8 cellular contexts compared by ENCODE assay signal in genomic region chr17:4950757-4951204, GRCh38. TPM values are rescaled to one million over a fixed set of nuclear protein-coding genes. Genes with fewer than 3 reads are reported as not detected.
DNase-seq lines count a peak whose midpoint lies in the region; ATAC-seq, FAIRE-seq and TF ChIP-seq lines count a peak whose summit lies in the region.

ENO3 (plus strand) TSS chr17:4951119; CDS start chr17:4951830, 711 bp downstream.

- H3K27me3 Mint-ChIP-seq in CD8-positive, alpha-beta memory T cell: peaks cover 0 to 4% of the 10 kb centered on the region in 2 donors
- H3K27me3 Mint-ChIP-seq in type B pancreatic cell: no peaks in the 10 kb centered on the region

- TF ChIP-seq POLR2A in K562 (conservative IDR thresholded peaks at IDR 0.05): no peak
- peak in 1 of 2 experiments; percentile 75; a peak in 1 of 4 replicates for TF ChIP-seq POLR2A in HepG2 (IDR thresholded peaks at IDR 0.05; ENCODE audit: insufficient read depth in 1 of 2, low read depth in 2 of 2, low read length in 2 of 2)

- peak within 1 kb of the TSS; percentile 49 for H3K4me3 ChIP-seq in CD8-positive, alpha-beta memory T cell (ENCODE audit: low read length)
- H3K4me3 ChIP-seq in LNCaP clone FGC (ENCODE audit: low read depth, low read length) (peak within 1 kb of the TSS; percentile 99), K562 (peak within 1 kb of the TSS; percentile 97), HepG2 (replicated peaks in 1 of 3; ENCODE audit: insufficient read depth in 1 of 3, low read depth in 2 of 3, low read length in 3 of 3) (peak within 1 kb of the TSS; percentile 52 to 88 (median 86))

- intact Hi-C loops in K562 (cut with micrococcal nuclease): loop anchor here (1.0 kb wide), 1 partner anchor 17 kb away; the partner anchor contains the start of gene SPAG7
- intact Hi-C loops in HepG2 (cut with micrococcal nuclease; ENCODE audit: unreplicated experiment): loop anchor here (1.0 to 5.0 kb wide), 2 partner anchors 17 to 43 kb away; partner anchors contain the start of gene SPAG7

- H3K9me1 ChIP-seq in K562 (ENCODE audit: control insufficient read depth, insufficient read depth, low read length): no peaks in the 10 kb centered on the region

- no peak for DNase-seq in CD8-positive, alpha-beta memory T cell
- DNase-seq in LNCaP clone FGC (ENCODE audit: low read depth) (no peak), K562 (ENCODE audit: extremely low read depth in 1 of 4, low spot score in 3 of 4) (peak in 2 of 4 experiments; percentile 35 to 60), HepG2 (ENCODE audit: low spot score) (peak; percentile 73), type B pancreatic cell (ENCODE audit: extremely low spot score, unreplicated experiment) (no peak), kidney glomerular epithelial cell (lab: John Stamatoyannopoulos, UW) (no peak), occipital lobe (lab: John Stamatoyannopoulos, UW) (no peak)

- CTCF ChIA-PET in CD8-positive, alpha-beta memory T cell (lab: Charles Lee): interaction anchor here (0.8 to 4.8 kb wide), 6 partner anchors 11 to 111 kb away, joined by 3 to 30 read pairs (median 4); partner anchors contain the start of genes RNF167, SLC25A11 and SPAG7
- CTCF ChIA-PET in K562 (lab: Yijun Ruan, JAX; ENCODE audit: low intra/inter-chr PET ratio) (no interaction called here), HepG2 (lab: Yijun Ruan, JAX; ENCODE audit: low intra/inter-chr PET ratio, low total read pairs) (no interaction called here)

- TF ChIP-seq EP300 in K562 (IDR thresholded peaks at IDR 0.05; ENCODE audit: low read length) (no peak), HepG2 (IDR thresholded peaks at IDR 0.05; ENCODE audit: low read depth in 2 of 2, low read length in 2 of 2) (peak in 1 of 2 experiments; percentile 47; a peak in 1 of 4 replicates), HepG2 (CRISPR knock-in tag; IDR thresholded peaks at IDR 0.05; ENCODE audit: borderline replicate concordance) (no peak)

- peak within 1 kb of the TSS; percentile 79 to 97 (median 90) for H3K27ac Mint-ChIP-seq in CD8-positive, alpha-beta memory T cell
- H3K27ac Mint-ChIP-seq in type B pancreatic cell: peak within 1 kb of the TSS; percentile 72

- H3K27me3 ChIP-seq in CD8-positive, alpha-beta memory T cell (ENCODE audit: insufficient read depth, low read length, poor library complexity, severe bottlenecking): no peaks in the 10 kb centered on the region
- H3K27me3 ChIP-seq in K562 (ENCODE audit: control insufficient read depth in 2 of 2, insufficient read depth in 2 of 2, low read length in 2 of 2): no peaks in the 10 kb centered on the region
- no peaks in the 10 kb centered on the region; a peak in 1 of 5 replicates for H3K27me3 ChIP-seq in HepG2 (ENCODE audit: control insufficient read depth in 1 of 2, insufficient read depth in 2 of 2, low read length in 2 of 2)

- in situ Hi-C loops in K562 (cut with MboI) (no loop called here), HepG2 (cut with HindIII; ENCODE audit: extremely low pct_ligation_motif_present, low pct_unique_long_range_greater_than_20kb) (no loop called here)

- WGBS in K562 (ENCODE audit: insufficient coverage, low coverage, missing lambda C conversion rate): 3% methylated on average over 7 of the region's 7 CpGs
- WGBS in HepG2 (ENCODE audit: low lambda C conversion rate): 0% methylated on average over 7 of the region's 7 CpGs

- peaks cover 10% of the 10 kb centered on the region for H3K36me3 ChIP-seq in CD8-positive, alpha-beta memory T cell (ENCODE audit: insufficient read depth, low read length)
- H3K36me3 ChIP-seq in K562 (ENCODE audit: control insufficient read depth, insufficient read depth, low read length) (peaks cover 21% of the 10 kb centered on the region), HepG2 (replicated peaks in 1 of 2; ENCODE audit: control insufficient read depth in 1 of 2, insufficient read depth in 2 of 2, low read length in 2 of 2) (peaks cover 7 to 13% of the 10 kb centered on the region in 2 experiments; a peak in 4 of 5 replicates)

- H2AFZ ChIP-seq in K562 (ENCODE audit: low read depth, low read length) (peak within 1 kb of the TSS; percentile 51), HepG2 (ENCODE audit: low read length) (no peak within 1 kb of the TSS)

- H3K36me3 Mint-ChIP-seq in CD8-positive, alpha-beta memory T cell: peaks cover 0 to 19% (median 6%) of the 10 kb centered on the region in 3 donors
- H3K36me3 Mint-ChIP-seq in type B pancreatic cell: peaks cover 5% of the 10 kb centered on the region

- TF ChIP-seq CTCF in LNCaP clone FGC (IDR thresholded peaks at IDR 0.05; ENCODE audit: control insufficient read depth, extremely low read depth, insufficient read depth): no peak
- no peak for TF ChIP-seq CTCF in K562 (IDR thresholded peaks at IDR 0.05 in 2 of 3, conservative IDR thresholded peaks at IDR 0.05 in 1 of 3; ENCODE audit: insufficient read depth in 2 of 3, low read depth in 1 of 3, low read length in 3 of 3)
- no peak; the same call in 1 of the 2 replicates for TF ChIP-seq CTCF in HepG2 (CRISPR knock-in tag; IDR thresholded peaks at IDR 0.05)
- no peak for TF ChIP-seq CTCF in type B pancreatic cell (conservative IDR thresholded peaks at IDR 0.05)

- H3K4me3 Mint-ChIP-seq in CD8-positive, alpha-beta memory T cell: peak within 1 kb of the TSS; percentile 78 to 90 (median 82)
- H3K4me3 Mint-ChIP-seq in type B pancreatic cell: peak within 1 kb of the TSS; percentile 84

- H3K9ac ChIP-seq in K562 (ENCODE audit: insufficient read depth in 1 of 2, low read depth in 2 of 2, low read length in 2 of 2) (peak within 1 kb of the TSS; percentile 89 to 96), HepG2 (ENCODE audit: insufficient read depth, low read depth, low read length) (peak within 1 kb of the TSS; percentile 84)

- BruUV-seq in K562 (replicated peaks; lab: Mats Ljungman, UMichigan) (no TSS peak), HepG2 (replicated peaks; lab: Mats Ljungman, UMichigan) (no TSS peak)

- ATAC-seq in K562: no peak
- ATAC-seq in HepG2: peak; percentile 27
- no peak for ATAC-seq in HG03095 (IDR thresholded peaks at IDR 0.05; ENCODE audit: unreplicated experiment)

- H3K9me3 Mint-ChIP-seq in CD8-positive, alpha-beta memory T cell: no peaks in the 10 kb centered on the region
- H3K9me3 Mint-ChIP-seq in type B pancreatic cell: no peaks in the 10 kb centered on the region

- H3K9me3 ChIP-seq in CD8-positive, alpha-beta memory T cell (ENCODE audit: low read length): no peaks in the 10 kb centered on the region
- H3K9me3 ChIP-seq in K562 (replicated peaks; ENCODE audit: control insufficient read depth, insufficient read depth, low read depth, low read length) (no peaks in the 10 kb centered on the region), HepG2 (ENCODE audit: low read length) (no peaks in the 10 kb centered on the region)

- peak within 1 kb of the TSS; percentile 86 for H3K27ac ChIP-seq in CD8-positive, alpha-beta memory T cell (ENCODE audit: low read depth, low read length)
- H3K27ac ChIP-seq in K562 (ENCODE audit: extremely low read depth, low read depth, low read length) (peak within 1 kb of the TSS; percentile 98), HepG2 (ENCODE audit: extremely low read length, insufficient read depth, low read length) (peak within 1 kb of the TSS; percentile 99)

- peaks cover 19 to 30% (median 28%) of the 10 kb centered on the region in 3 donors for H3K4me1 Mint-ChIP-seq in CD8-positive, alpha-beta memory T cell
- H3K4me1 Mint-ChIP-seq in type B pancreatic cell (ENCODE audit: unreplicated experiment): peaks cover 27% of the 10 kb centered on the region

- POLR2A ChIA-PET in CD8-positive, alpha-beta memory T cell (lab: Charles Lee): interaction anchor here (0.5 to 11.7 kb wide), 6 partner anchors 9 to 21 kb away, joined by 3 to 187 read pairs (median 6); partner anchors contain the start of genes RNF167, SLC25A11 and SPAG7
- POLR2A ChIA-PET in K562 (lab: Yijun Ruan, JAX) (interaction anchor here (0.6 to 4.7 kb wide), 5 partner anchors 9 to 62 kb away, joined by 3 to 38 read pairs (median 7); partner anchors contain the start of genes CAMTA2, RNF167, SLC25A11 and SPAG7), HepG2 (lab: Yijun Ruan, JAX) (interaction anchor here (0.7 to 10.0 kb wide), 9 partner anchors 9 to 154 kb away, joined by 3 to 273 read pairs (median 5); partner anchors contain the start of genes PSMB6, RNF167, SLC25A11 and SPAG7)

- no peak for TF ChIP-seq RAD21 in K562 (CRISPR knock-in tag; conservative IDR thresholded peaks at IDR 0.05 in 1 of 2, IDR thresholded peaks at IDR 0.05 in 1 of 2)
- TF ChIP-seq RAD21 in HepG2 (CRISPR knock-in tag; IDR thresholded peaks at IDR 0.05): no peak

- peaks cover 18% of the 10 kb centered on the region for H3K4me1 ChIP-seq in CD8-positive, alpha-beta memory T cell (ENCODE audit: insufficient read depth, low read length)
- peaks cover 19 to 50% of the 10 kb centered on the region in 2 experiments for H3K4me1 ChIP-seq in K562 (replicated peaks in 1 of 2; ENCODE audit: control insufficient read depth in 2 of 2, insufficient read depth in 2 of 2, low read length in 2 of 2)
- H3K4me1 ChIP-seq in HepG2 (ENCODE audit: insufficient read depth, low read length): peaks cover 46% of the 10 kb centered on the region

- H3K79me2 ChIP-seq in K562 (ENCODE audit: control insufficient read depth, insufficient read depth, low read length): peaks cover 45% of the 10 kb centered on the region
- H3K79me2 ChIP-seq in HepG2 (ENCODE audit: insufficient read depth, low read length): peaks cover 35% of the 10 kb centered on the region

- H3K4me2 ChIP-seq in K562 (ENCODE audit: insufficient read depth, low read length): peak within 1 kb of the TSS; percentile 84
- H3K4me2 ChIP-seq in HepG2 (ENCODE audit: low read depth, low read length): peak within 1 kb of the TSS; percentile 93

- no peak for FAIRE-seq in K562 (lab: Jason Lieb, UNC)
- FAIRE-seq in HepG2 (lab: Jason Lieb, UNC): peak; percentile 91

- peaks cover 14% of the 10 kb centered on the region for H4K20me1 ChIP-seq in K562 (replicated peaks; ENCODE audit: control insufficient read depth, insufficient read depth, low read length)
- peaks cover 18% of the 10 kb centered on the region for H4K20me1 ChIP-seq in HepG2 (ENCODE audit: insufficient read depth, low read length)

RNA-seq across cellular contexts. Expression of gene ENO3, which starts in this region (rescaled TPM):
- total RNA-seq in CD8-positive, alpha-beta memory T cell: 10 to 100 TPM; 27.1 to 29.4 TPM
- polyA plus RNA-seq in CD8-positive, alpha-beta memory T cell: 1.3 TPM
- total RNA-seq in K562 (2011; cell fraction: chromatin; rRNA removed; ENCODE audit: low replicate concordance): 32.5 and 71.2 TPM in 2 replicates
- total RNA-seq in K562 (2011; cell fraction: nucleolus; rRNA removed): 31.6 and 45.9 TPM in 2 replicates
- total RNA-seq in K562 (2011; cell fraction: nucleoplasm; rRNA removed): 30.1 and 40.7 TPM in 2 replicates
- 7.1 and 8.3 TPM in 2 replicates for total RNA-seq in K562 (2014; rRNA removed)
- 2.4 and 5.7 TPM in 2 replicates for total RNA-seq in K562 (2014; rRNA removed; fragmentation: Illumina TruSeq; extraction: Trizol)
- 5.6 and 5.9 TPM in 2 replicates for total RNA-seq in K562 (2015; rRNA removed; fragmentation: Illumina TruSeq; extraction: Trizol)
- total RNA-seq in K562 (2021): 10.8 and 13.6 TPM in 2 replicates
- polyA plus RNA-seq in K562 (2011; rRNA removed): 15.4 and 15.5 TPM in 2 replicates
- polyA plus RNA-seq in K562 (2011; cell fraction: cytosol; rRNA removed): 12.6 and 14.8 TPM in 2 replicates
- 140 and 201 TPM in 2 replicates for polyA plus RNA-seq in K562 (2011; cell fraction: nucleus; rRNA removed)
- polyA plus RNA-seq in K562 (2012): 16.9 and 27.2 TPM in 2 replicates
- polyA plus RNA-seq in K562 (2014; fragmentation: Illumina TruSeq; extraction: Trizol): 9.9 and 10.5 TPM in 2 replicates
- polyA plus RNA-seq in K562 (2014; fragmentation: Nextera tagmentation; extraction: Ambion mirVana): 10 to 100 TPM in 1 of 2 experiments, 1 to 10 TPM in 1; 6.3 to 12.5 TPM
- polyA plus RNA-seq in K562 (2014; rRNA removed): 17.2 and 18.4 TPM in 2 replicates
- polyA minus RNA-seq in K562 (2011; rRNA and poly(A)+ RNA removed): 5.1 and 10.0 TPM in 2 replicates
- polyA minus RNA-seq in K562 (2011; cell fraction: cytosol; rRNA and poly(A)+ RNA removed): 6.4 and 10.6 TPM in 2 replicates
- 13.9 and 15.6 TPM in 2 replicates for polyA minus RNA-seq in K562 (2011; cell fraction: nucleus; rRNA and poly(A)+ RNA removed)
- 59.8 and 68.2 TPM in 2 replicates for total RNA-seq in HepG2 (2016; rRNA removed; fragmentation: Illumina TruSeq; extraction: Trizol)
- 28.3 and 29.6 TPM in 2 replicates for total RNA-seq in HepG2 (2016; cell fraction: cytosol; rRNA removed; fragmentation: Illumina TruSeq; extraction: Trizol; ENCODE audit: low read depth)
- 63.3 and 64.1 TPM in 2 replicates for total RNA-seq in HepG2 (2016; cell fraction: insoluble cytoplasmic fraction; rRNA removed; fragmentation: Illumina TruSeq; extraction: Trizol)
- total RNA-seq in HepG2 (2016; cell fraction: membrane; rRNA removed; fragmentation: Illumina TruSeq; extraction: Trizol): 24.9 and 26.4 TPM in 2 replicates
- 60.8 and 62.5 TPM in 2 replicates for total RNA-seq in HepG2 (2016; cell fraction: nucleus; rRNA removed; fragmentation: Illumina TruSeq; extraction: Trizol)
- polyA plus RNA-seq in HepG2 (2011; rRNA removed): 51.9 and 69.8 TPM in 2 replicates
- polyA plus RNA-seq in HepG2 (2011; cell fraction: cytosol; rRNA removed): 25.2 and 41.5 TPM in 2 replicates
- polyA plus RNA-seq in HepG2 (2011; cell fraction: nucleus; rRNA removed): 315 and 418 TPM in 2 replicates
- polyA plus RNA-seq in HepG2 (2012): 30.6 and 32.9 TPM in 2 replicates
- 29.4 and 30.6 TPM in 2 replicates for polyA plus RNA-seq in HepG2 (2016; cell fraction: cytosol; fragmentation: Illumina TruSeq; extraction: Trizol; ENCODE audit: low read depth)
- 80.8 and 89.8 TPM in 2 replicates for polyA plus RNA-seq in HepG2 (2016; cell fraction: insoluble cytoplasmic fraction; fragmentation: Illumina TruSeq; extraction: Trizol; ENCODE audit: low read depth)
- 21.3 and 21.5 TPM in 2 replicates for polyA plus RNA-seq in HepG2 (2016; cell fraction: membrane; fragmentation: Illumina TruSeq; extraction: Trizol; ENCODE audit: low read depth)
- polyA plus RNA-seq in HepG2 (2016; cell fraction: nucleus; fragmentation: Illumina TruSeq; extraction: Trizol; ENCODE audit: insufficient read depth, low read depth): 236 and 244 TPM in 2 replicates
- polyA minus RNA-seq in HepG2 (2011; rRNA and poly(A)+ RNA removed; ENCODE audit: low replicate concordance): 27.3 and 88.8 TPM in 2 replicates
- 6.0 and 7.5 TPM in 2 replicates for polyA minus RNA-seq in HepG2 (2011; cell fraction: cytosol; rRNA and poly(A)+ RNA removed)
- 27.0 and 31.7 TPM in 2 replicates for polyA minus RNA-seq in HepG2 (2011; cell fraction: nucleus; rRNA and poly(A)+ RNA removed)
- total RNA-seq in type B pancreatic cell (ENCODE audit: low replicate concordance): 4.8 and 24.0 TPM in 2 replicates
- total RNA-seq in occipital lobe: 2.3 TPM

Comparison
In these comparisons a context has a peak if more than half of its experiments do, and no peak if none do; other contexts are left out.
1. H3K4me3 ChIP-seq: peak in every context shown above with its lines; median percentile 99 in LNCaP clone FGC; 97 in K562; 86 in HepG2; 49 in CD8-positive, alpha-beta memory T cell.